Comparison of ENCODE assay signal across 1 cellular context in genomic region chr6:121660277-121660676, GRCh38.
TF ChIP-seq lines count a peak whose summit lies in the region.

No MANE protein-coding gene starts in this region.

TF ChIP-seq in GM23338, 12 proteins besides CTCF, POLR2A, EP300 and RAD21 (continued from another document):
- TF ChIP-seq ZNF462 (CRISPR knock-in tag; IDR thresholded peaks at IDR 0.05) (no peak), POLR2AphosphoS5 (IDR thresholded peaks at IDR 0.05; ENCODE audit: low read depth) (no peak), STAT1 (IDR thresholded peaks at IDR 0.05; ENCODE audit: unreplicated experiment) (no peak), ZNF114 (CRISPR knock-in tag; IDR thresholded peaks at IDR 0.05) (no peak), ETS1 (IDR thresholded peaks at IDR 0.05) (no peak), EZH2 (IDR thresholded peaks at IDR 0.05; ENCODE audit: low read depth, unreplicated experiment) (no peak), ZNF331 (CRISPR knock-in tag; IDR thresholded peaks at IDR 0.05; ENCODE audit: low read depth) (no peak), JUNB (IDR thresholded peaks at IDR 0.05; ENCODE audit: unreplicated experiment) (no peak), EZH2phosphoT487 (IDR thresholded peaks at IDR 0.05; ENCODE audit: unreplicated experiment) (no peak), CREB1 (CRISPR knock-in tag; IDR thresholded peaks at IDR 0.05; ENCODE audit: low read depth) (no peak), NANOG (IDR thresholded peaks at IDR 0.05; ENCODE audit: borderline replicate concordance) (no peak)
